ENCODE assay signal across 2 cellular contexts in genomic region chr20:22560817-22561216, GRCh38.
A peak's percentile ranks its signal among the peaks of the same experiment; 100 is the strongest.
TF ChIP-seq lines count a peak whose summit lies in the region.

No MANE protein-coding gene starts in this region.

TF ChIP-seq in HepG2, 621 proteins besides CTCF, POLR2A, EP300 and RAD21:
- TF ChIP-seq ZFY (CRISPR knock-in tag; IDR thresholded peaks at IDR 0.05), result no peak
- TF ChIP-seq AGO2 (optimal IDR thresholded peaks at IDR 0.05; ENCODE audit: low read depth, low read length), result peak; percentile 77
- no peak for TF ChIP-seq NONO (IDR thresholded peaks at IDR 0.05)
- 0 out of 2 replicates have a peak, but pooled peaks have one; percentile 21 for TF ChIP-seq NONO (CRISPR knock-in tag; conservative IDR thresholded peaks at IDR 0.05)
- peak; percentile 51; the same call in 1 of the 2 replicates for TF ChIP-seq ZNF768 (CRISPR knock-in tag; IDR thresholded peaks at IDR 0.05)
- TF ChIP-seq HNRNPLL (IDR thresholded peaks at IDR 0.05; ENCODE audit: low read depth, low read length, poor library complexity, severe bottlenecking), result peak; percentile 30
- TF ChIP-seq MAFF (IDR thresholded peaks at IDR 0.05; ENCODE audit: low read depth, low read length), result 0 out of 2 replicates have a peak, but pooled peaks have one; percentile 11
- no peak for TF ChIP-seq ASH2L (IDR thresholded peaks at IDR 0.05; ENCODE audit: insufficient read length, low read depth, low read length)
- TF ChIP-seq ZBTB25 (CRISPR knock-in tag; IDR thresholded peaks at IDR 0.05), result no peak
- TF ChIP-seq PAF1 (CRISPR knock-in tag; IDR thresholded peaks at IDR 0.05), result 0 out of 2 replicates have a peak, but pooled peaks have one; percentile 16
- TF ChIP-seq MED8 (CRISPR knock-in tag; IDR thresholded peaks at IDR 0.05; ENCODE audit: insufficient replicate concordance), result no peak
- TF ChIP-seq MAFK (conservative IDR thresholded peaks at IDR 0.05 in 1 of 2, IDR thresholded peaks at IDR 0.05 in 1 of 2; ENCODE audit: low read length in 2 of 2), result peak; percentile 26 to 41; a peak in 2 of 4 replicates
- 0 out of 2 replicates have a peak, but pooled peaks have one; percentile 28 for TF ChIP-seq ZNF280B (CRISPR knock-in tag; IDR thresholded peaks at IDR 0.05; ENCODE audit: borderline replicate concordance)
- 0 out of 2 replicates have a peak, but pooled peaks have one; percentile 8 for TF ChIP-seq POLR2AphosphoS5 (IDR thresholded peaks at IDR 0.05; ENCODE audit: low read depth, low read length)
- no peak for TF ChIP-seq HMG20B (CRISPR knock-in tag; conservative IDR thresholded peaks at IDR 0.05)
- no peak for TF ChIP-seq SATB2 (CRISPR knock-in tag; IDR thresholded peaks at IDR 0.05)
- peak; percentile 19; the same call in 1 of the 2 replicates for TF ChIP-seq ZNF687 (CRISPR knock-in tag; IDR thresholded peaks at IDR 0.05)

TF ChIP-seq in WTC11, 78 proteins besides CTCF, POLR2A, EP300 and RAD21:
- 0 out of 2 replicates have a peak, but pooled peaks have one; percentile 26 for TF ChIP-seq FOXP4 (CRISPR knock-in tag; IDR thresholded peaks at IDR 0.05)
- no peak for TF ChIP-seq ZNF416 (CRISPR knock-in tag; IDR thresholded peaks at IDR 0.05)
- TF ChIP-seq TEAD1 (CRISPR knock-in tag; IDR thresholded peaks at IDR 0.05), result peak; percentile 36; the same call in 1 of the 2 replicates
- peak; percentile 32; the same call in 1 of the 2 replicates for TF ChIP-seq MAX (CRISPR knock-in tag; IDR thresholded peaks at IDR 0.05)
- no peak for TF ChIP-seq RORB (CRISPR knock-in tag; IDR thresholded peaks at IDR 0.05)
- peak; percentile 71; the same call in 1 of the 2 replicates for TF ChIP-seq USF1 (CRISPR knock-in tag; IDR thresholded peaks at IDR 0.05)
- peak; percentile 61 for TF ChIP-seq USF2 (CRISPR knock-in tag; IDR thresholded peaks at IDR 0.05)
- TF ChIP-seq PREB (CRISPR knock-in tag; IDR thresholded peaks at IDR 0.05; ENCODE audit: borderline replicate concordance), result no peak
